ENCODE assay signal across 9 cellular contexts in genomic region chr5:926416-927171, GRCh38. TPM values are rescaled to one million over a fixed set of nuclear protein-coding genes. Genes with fewer than 3 reads are reported as not detected.
DNase-seq lines count a peak whose midpoint lies in the region; ATAC-seq and TF ChIP-seq lines count a peak whose summit lies in the region.
"Had no signal": no experiment of that assay in that cellular context is flagged by ENCODE, and none has a peak within 500 bp of the region (broad histone marks: within the 10 kb centered on the region; RNA-seq: fewer than 3 reads in every experiment).

No MANE protein-coding gene starts in this region.

- no peak for TF ChIP-seq POLR2A in esophagus squamous epithelium (IDR thresholded peaks at IDR 0.05)

- ATAC-seq in CD4-positive, alpha-beta T cell (ENCODE audit: poor library complexity), result peak; percentile 74
- ATAC-seq in T-helper 17 cell (peak; percentile 79), naive B cell (ENCODE audit: low read depth in 2 of 2) (peak; percentile 68 to 81), GM19452 (IDR thresholded peaks at IDR 0.05; ENCODE audit: unreplicated experiment) (no peak), HG02678 (IDR thresholded peaks at IDR 0.05; ENCODE audit: unreplicated experiment) (no peak)
- ATAC-seq: HCT116 had no signal

- POLR2A ChIA-PET in CD4-positive, alpha-beta T cell (lab: Charles Lee), result no interaction called here

- peaks cover 5% of the 10 kb centered on the region for H3K4me1 Mint-ChIP-seq in CD4-positive, alpha-beta T cell (ENCODE audit: low read depth)
- H3K4me1 Mint-ChIP-seq in T-helper 17 cell (peaks cover 19% of the 10 kb centered on the region), naive B cell (peaks cover 0 to 7% (median 3%) of the 10 kb centered on the region in 3 donors)

- H3K36me3 Mint-ChIP-seq in CD4-positive, alpha-beta T cell (ENCODE audit: low read depth), result no peaks in the 10 kb centered on the region
- H3K36me3 Mint-ChIP-seq in T-helper 17 cell (ENCODE audit: low read depth), result peaks cover 9% of the 10 kb centered on the region
- no peaks in the 10 kb centered on the region for H3K36me3 Mint-ChIP-seq in naive B cell

- 8 to 14% methylated on average over 20 to 27 of the region's 65 CpGs for WGBS in esophagus squamous epithelium, 2 donors

- H3K27me3 Mint-ChIP-seq in CD4-positive, alpha-beta T cell, result peaks cover 58% of the 10 kb centered on the region
- H3K27me3 Mint-ChIP-seq in T-helper 17 cell (peaks cover 66% of the 10 kb centered on the region), naive B cell (peaks cover 46 to 58% (median 47%) of the 10 kb centered on the region in 3 donors)

- no peaks in the 10 kb centered on the region for H3K36me3 ChIP-seq in esophagus squamous epithelium

- no peak for TF ChIP-seq CTCF in CD4-positive, alpha-beta T cell (IDR thresholded peaks at IDR 0.05)
- peak in 2 of 6 experiments; percentile 18 to 27 for TF ChIP-seq CTCF in esophagus squamous epithelium (IDR thresholded peaks at IDR 0.05)

- H3K27ac Mint-ChIP-seq in CD4-positive, alpha-beta T cell, result no peak overlapping the region
- H3K27ac Mint-ChIP-seq in T-helper 17 cell, result no peak overlapping the region
- no peak overlapping the region for H3K27ac Mint-ChIP-seq in naive B cell

- peak overlapping the region; percentile 5 to 56 (median 28) for H3K4me3 ChIP-seq in esophagus squamous epithelium

- peaks cover 5 to 26% (median 9%) of the 10 kb centered on the region in 3 donors for H3K4me1 ChIP-seq in esophagus squamous epithelium

- H3K4me3 Mint-ChIP-seq in CD4-positive, alpha-beta T cell, result no peak overlapping the region
- H3K4me3 Mint-ChIP-seq in T-helper 17 cell, result peak overlapping the region; percentile 65
- H3K4me3 Mint-ChIP-seq in naive B cell, result peak overlapping the region in 6 of 8 donors; percentile 3 to 71 (median 34)

- peak in 1 of 10 experiments; percentile 33 for DNase-seq in CD4-positive, alpha-beta T cell
- DNase-seq in T-helper 17 cell (no peak), esophagus squamous epithelium (lab: John Stamatoyannopoulos, UW) (no peak), naive B cell (peak; percentile 22), NCI-H187 treated with DMSO at 0.1 percent for 48 hours (lab: John Stamatoyannopoulos, UW) (no peak), NCI-H82 (lab: John Stamatoyannopoulos, UW) (no peak)

- intact Hi-C loops in CD4-positive, alpha-beta T cell (cut with DNase I, micrococcal nuclease), result loop anchor here in 1 of 2 experiments (10.0 kb wide), 1 partner anchor 718 kb away; no protein-coding TSS in a partner anchor
- intact Hi-C loops in esophagus squamous epithelium (cut with DNase I), result loop anchor here (10.0 kb wide), 1 partner anchor 238 kb away; no protein-coding TSS in a partner anchor

- peaks cover 26% of the 10 kb centered on the region for H3K27me3 ChIP-seq in CD4-positive, alpha-beta T cell (ENCODE audit: control insufficient read depth, insufficient read depth, low read length)
- H3K27me3 ChIP-seq in esophagus squamous epithelium, result peaks cover 0 to 63% (median 0%) of the 10 kb centered on the region in 4 donors

- CTCF ChIA-PET in CD4-positive, alpha-beta T cell (lab: Charles Lee), result no interaction called here

- no peaks in the 10 kb centered on the region for H3K9me3 ChIP-seq in CD4-positive, alpha-beta T cell (ENCODE audit: control insufficient read depth, low read length)
- no peaks in the 10 kb centered on the region for H3K9me3 ChIP-seq in T-helper 17 cell (ENCODE audit: control insufficient read depth, low read length, poor library complexity, severe bottlenecking)
- H3K9me3 ChIP-seq in esophagus squamous epithelium, result no peaks in the 10 kb centered on the region

- no peak overlapping the region for H3K27ac ChIP-seq in CD4-positive, alpha-beta T cell (ENCODE audit: low read depth, low read length)
- peak overlapping the region in 1 of 4 donors; percentile 47 for H3K27ac ChIP-seq in esophagus squamous epithelium

- H3K9me3 Mint-ChIP-seq in CD4-positive, alpha-beta T cell, result no peaks in the 10 kb centered on the region
- H3K9me3 Mint-ChIP-seq in naive B cell, result no peaks in the 10 kb centered on the region

RNA-seq across cellular contexts. Expression of gene TRIP13, which starts 33.9 kb away (rescaled TPM):
- total RNA-seq in CD4-positive, alpha-beta T cell, result under 1 TPM; 0.47 to 0.66 TPM
- total RNA-seq in T-helper 17 cell, result 1 to 10 TPM; 1.0 to 2.6 TPM
- total RNA-seq in esophagus squamous epithelium, result 10 to 100 TPM in 2 of 4 donors, 1 to 10 TPM in 2; 3.2 to 17.7 (median 9.5) TPM
- polyA plus RNA-seq in naive B cell (ENCODE audit: low read depth in 6 of 6), result 1 to 10 TPM in 5 of 6 donors, not detected in 1; 1.2 to 3.1 (median 1.8) TPM

RNA-seq across cellular contexts. Expression of gene BRD9, which starts 34.0 kb away (rescaled TPM):
- 100 to 1,000 TPM; 109 TPM for total RNA-seq in CD4-positive, alpha-beta T cell
- total RNA-seq in T-helper 17 cell (100 to 1,000 TPM; 179 to 200 TPM), esophagus squamous epithelium (10 to 100 TPM; 16.1 to 35.7 (median 22.3) TPM)
- polyA plus RNA-seq in naive B cell (ENCODE audit: low read depth in 6 of 6), result 10 to 100 TPM in 4 of 6 donors, 1 to 10 TPM in 2; 5.6 to 16.2 (median 12.5) TPM

Comparison
In these comparisons a context has a peak if more than half of its experiments do, and no peak if none do; other contexts are left out.
1. ATAC-seq: peak in CD4-positive, alpha-beta T cell (single experiment), T-helper 17 cell (single experiment) and naive B cell (2 of 2); none in GM19452 (single experiment) and HG02678 (single experiment).